Comparison of ENCODE assay signal across 9 cellular contexts in the genomic region with DNA sequence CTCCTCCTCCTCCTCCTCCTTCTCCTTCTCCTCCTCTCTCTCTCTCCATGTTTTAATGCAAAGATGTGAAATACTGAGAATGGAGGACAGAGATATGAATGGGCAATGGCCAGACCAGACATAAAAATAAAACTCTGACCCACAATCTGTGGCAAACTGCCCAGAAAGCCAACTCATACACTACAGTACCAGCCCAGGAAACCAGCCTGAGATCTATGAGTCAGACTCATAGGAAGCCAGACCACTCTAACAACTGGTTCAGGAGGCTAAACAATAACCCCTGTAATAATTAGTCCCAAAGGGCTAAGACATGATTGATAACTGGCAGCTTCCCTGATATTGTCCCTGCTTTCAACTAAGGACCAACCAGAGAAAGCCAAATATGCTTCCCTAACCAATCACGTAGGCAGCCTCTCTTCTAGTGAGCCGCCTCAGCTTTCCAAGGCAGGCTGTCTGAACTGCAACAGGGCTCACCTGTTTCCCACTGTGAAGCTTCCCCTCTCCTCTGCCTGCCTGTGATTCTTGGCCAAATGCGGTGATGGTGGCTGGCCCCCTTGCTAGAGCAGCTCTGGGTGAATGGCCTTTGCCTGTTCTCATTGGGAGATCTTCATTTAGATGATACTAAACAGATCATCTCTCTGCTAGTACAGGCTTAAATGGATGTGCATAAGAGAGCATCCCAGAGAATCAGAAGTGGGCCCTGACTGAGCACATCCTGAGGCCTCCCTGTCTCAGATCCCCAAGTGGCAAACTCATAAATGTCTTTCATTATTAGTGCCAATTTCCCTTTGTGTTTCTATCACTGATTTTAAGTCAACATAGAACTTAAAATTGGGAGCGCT.
DNase-seq lines count a peak whose midpoint lies in the region; ATAC-seq, FAIRE-seq and TF ChIP-seq lines count a peak whose summit lies in the region.
"Had no signal": no experiment of that assay in that cellular context is flagged by ENCODE, and none has a peak within 500 bp of the region (broad histone marks: within the 10 kb centered on the region; RNA-seq: fewer than 3 reads in every experiment).

No MANE protein-coding gene starts in this region.

- no peak overlapping the region for H2AFZ ChIP-seq in MM.1S (ENCODE audit: low read length)

- TF ChIP-seq POLR2A in H54 (IDR thresholded peaks at IDR 0.05; ENCODE audit: low read depth, low read length), result no peak

- no peaks in the 10 kb centered on the region for H3K27me3 ChIP-seq in A673 (replicated peaks; ENCODE audit: insufficient read depth, low read depth, low read length, poor library complexity)
- H3K27me3 ChIP-seq in adipocyte (replicated peaks; ENCODE audit: control insufficient read depth, insufficient read depth, low read length), result no peaks in the 10 kb centered on the region
- H3K27me3 ChIP-seq in MM.1S (replicated peaks; ENCODE audit: insufficient read depth, low read length), result no peaks in the 10 kb centered on the region

- H3K9ac ChIP-seq in adipocyte (ENCODE audit: low read length) (peak overlapping the region; percentile 64), MM.1S (ENCODE audit: low read length) (no peak overlapping the region)

- H3K79me2 ChIP-seq in MM.1S (ENCODE audit: low read length), result no peaks in the 10 kb centered on the region

- H3F3A ChIP-seq in MM.1S (ENCODE audit: insufficient read depth, low read length), result no peaks in the 10 kb centered on the region

- DNase-seq in A673 (ENCODE audit: low spot score), result peak; percentile 62
- peak; percentile 64 for DNase-seq in H54 (ENCODE audit: insufficient read length, low spot score)
- peak; percentile 93 for DNase-seq in adipocyte (ENCODE audit: low read depth)
- DNase-seq in iris pigment epithelial cell (ENCODE audit: low read depth), result peak; percentile 95
- DNase-seq in inferior parietal cortex (ENCODE audit: extremely low spot score), result no peak
- no peak for DNase-seq in NOMO-1 treated with DMSO at 0.1 percent for 48 hours (lab: John Stamatoyannopoulos, UW; ENCODE audit: unreplicated experiment)
- DNase-seq in MM.1S, result no peak
- DNase-seq: effector memory CD4-positive, alpha-beta T cell had no signal

- CTCF ChIA-PET in A673 (lab: Charles Lee), result no interaction called here

- H3K4me3 ChIP-seq in A673 (ENCODE audit: low read depth, low read length, poor library complexity, severe bottlenecking) (no peak overlapping the region), adipocyte (ENCODE audit: low read length) (no peak overlapping the region), MM.1S (ENCODE audit: low read length) (no peak overlapping the region)

- POLR2A ChIA-PET in A673 (lab: Charles Lee; ENCODE audit: low non-redundant PET), result no interaction called here

- intact Hi-C loops in A673 (cut with micrococcal nuclease; ENCODE audit: unreplicated experiment), result no loop called here

- TF ChIP-seq CTCF in A673 (conservative IDR thresholded peaks at IDR 0.05; ENCODE audit: low read depth, low read length), result no peak
- no peak for TF ChIP-seq CTCF in MM.1S (IDR thresholded peaks at IDR 0.05; ENCODE audit: low read length)

- no peak for ATAC-seq in HG02840 (IDR thresholded peaks at IDR 0.05; ENCODE audit: low FRiP score, unreplicated experiment)

- BruUV-seq in A673 (replicated peaks; lab: Mats Ljungman, UMichigan), result no TSS peak

- no peaks in the 10 kb centered on the region for H3K4me1 ChIP-seq in A673 (ENCODE audit: insufficient read depth, low read length, poor library complexity, severe bottlenecking)
- H3K4me1 ChIP-seq in adipocyte (ENCODE audit: control insufficient read depth, insufficient read depth, low read length), result peaks cover 35% of the 10 kb centered on the region
- H3K4me1 ChIP-seq in MM.1S (ENCODE audit: low read length), result no peaks in the 10 kb centered on the region

- peak; percentile 97 for FAIRE-seq in H54 (lab: Jason Lieb, UNC)

- H3K4me2 ChIP-seq in MM.1S (ENCODE audit: low read depth, low read length), result no peak overlapping the region

- no peaks in the 10 kb centered on the region for H3K9me2 ChIP-seq in MM.1S (replicated peaks; ENCODE audit: insufficient read depth, low read length)

- no peak overlapping the region for H3K27ac ChIP-seq in A673 (ENCODE audit: low read depth, low read length, poor library complexity, severe bottlenecking)
- no peak overlapping the region for H3K27ac ChIP-seq in MM.1S (ENCODE audit: low read length)

- H4K20me1 ChIP-seq in MM.1S (ENCODE audit: insufficient read depth, low read length), result no peaks in the 10 kb centered on the region

- H3K9me3 ChIP-seq in A673 (ENCODE audit: low read depth, low read length, poor library complexity, severe bottlenecking) (peaks cover 8% of the 10 kb centered on the region), adipocyte (ENCODE audit: control insufficient read depth, low read length) (peaks cover 26% of the 10 kb centered on the region), MM.1S (replicated peaks; ENCODE audit: insufficient read depth, low read length) (no peaks in the 10 kb centered on the region)

- H3K36me3 ChIP-seq in A673 (ENCODE audit: insufficient read depth, low read length, poor library complexity, severe bottlenecking), result no peaks in the 10 kb centered on the region
- no peaks in the 10 kb centered on the region for H3K36me3 ChIP-seq in adipocyte (ENCODE audit: control insufficient read depth, insufficient read depth, low read length, severe bottlenecking)
- H3K36me3 ChIP-seq in MM.1S (replicated peaks; ENCODE audit: insufficient read depth, low read length), result no peaks in the 10 kb centered on the region

Comparison
In these comparisons a context has a peak if more than half of its experiments do, and no peak if none do; other contexts are left out.
1. DNase-seq: peak in A673 (single experiment), H54 (single experiment), adipocyte (single experiment) and iris pigment epithelial cell (single experiment); none in inferior parietal cortex (single experiment), NOMO-1 treated with DMSO at 0.1 percent for 48 hours (single experiment) and MM.1S (single experiment).